8 cellular contexts compared by ENCODE assay signal in the genomic region with DNA sequence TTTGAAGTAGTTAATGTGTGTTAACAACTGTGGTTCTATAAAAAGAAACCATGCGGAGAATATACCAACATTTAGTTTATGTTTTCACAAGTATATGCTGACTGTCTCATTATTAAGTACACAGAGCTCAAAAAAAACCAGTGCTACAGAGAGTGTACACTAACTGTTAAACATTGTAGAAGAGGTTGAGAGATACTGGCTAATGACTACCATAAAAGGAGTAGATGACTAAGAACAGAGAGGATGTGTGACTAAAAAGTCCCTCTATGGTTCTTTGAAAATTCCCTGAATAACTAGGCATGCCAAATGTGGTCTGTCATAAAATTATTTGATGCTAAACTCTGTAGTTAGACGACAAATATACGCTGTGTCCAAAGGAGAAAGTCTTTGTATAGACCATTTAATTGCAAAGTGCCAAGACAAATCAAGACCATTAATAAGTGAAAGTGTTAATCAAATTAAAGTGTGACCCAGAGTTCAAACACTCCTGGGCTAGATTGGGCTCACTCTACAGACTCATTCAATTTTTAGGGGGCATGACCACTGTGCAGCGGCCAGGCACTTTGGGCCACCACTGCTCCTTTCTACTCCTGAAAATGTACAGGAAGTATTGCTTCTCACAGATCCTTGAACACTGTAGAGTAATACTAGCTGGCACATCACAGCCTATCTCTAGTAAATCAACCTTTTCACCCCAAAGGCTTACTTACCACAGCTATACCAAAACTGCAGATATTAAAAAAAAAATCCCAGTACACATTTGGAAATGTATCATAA. TPM values are rescaled to one million over a fixed set of nuclear protein-coding genes. Genes with fewer than 3 reads are reported as not detected.
DNase-seq lines count a peak whose midpoint lies in the region; ATAC-seq and TF ChIP-seq lines count a peak whose summit lies in the region.

No MANE protein-coding gene starts in this region.

- TF ChIP-seq CTCF in MCF 10A (IDR thresholded peaks at IDR 0.05; ENCODE audit: unreplicated experiment): no peak
- no peak for TF ChIP-seq CTCF in breast epithelium (IDR thresholded peaks at IDR 0.05)
- no peak for TF ChIP-seq CTCF in H9 (conservative IDR thresholded peaks at IDR 0.05)
- TF ChIP-seq CTCF in colonic mucosa (IDR thresholded peaks at IDR 0.05): no peak

- H2BK5ac ChIP-seq in H9 (ENCODE audit: insufficient read length, low read length): no peak overlapping the region

- H3K27ac Mint-ChIP-seq in MCF 10A (ENCODE audit: low read depth, unreplicated experiment): no peak overlapping the region
- no peak overlapping the region for H3K27ac Mint-ChIP-seq in H9

- no peak overlapping the region for H3T11ph ChIP-seq in H9 (ENCODE audit: low read length)

- H2BK12ac ChIP-seq in H9 (ENCODE audit: insufficient read length, low read depth, low read length): no peak overlapping the region

- H3K27me3 ChIP-seq in breast epithelium: no peaks in the 10 kb centered on the region
- no peaks in the 10 kb centered on the region; the same call in 1 of the 2 replicates for H3K27me3 ChIP-seq in H9 (ENCODE audit: insufficient read depth, low read length)
- H3K27me3 ChIP-seq in colonic mucosa: no peaks in the 10 kb centered on the region

- no peak overlapping the region for H2AFZ ChIP-seq in H9 (ENCODE audit: low read length)

- no peak overlapping the region for H4K91ac ChIP-seq in H9 (ENCODE audit: insufficient read length, low read depth, low read length)

- H3K9ac ChIP-seq in H9 (ENCODE audit: extremely low read depth, insufficient read length, low read length) (no peak overlapping the region), colonic mucosa (ENCODE audit: low read depth in 2 of 2, low read length in 2 of 2) (no peak overlapping the region)

- H3K36me3 Mint-ChIP-seq in MCF 10A (ENCODE audit: insufficient read depth, unreplicated experiment): no peaks in the 10 kb centered on the region
- no peaks in the 10 kb centered on the region for H3K36me3 Mint-ChIP-seq in H9 (ENCODE audit: insufficient read depth in 1 of 3, low read depth in 3 of 3)

- H3K9me3 Mint-ChIP-seq in MCF 10A (ENCODE audit: unreplicated experiment) (no peaks in the 10 kb centered on the region), H9 (no peaks in the 10 kb centered on the region)

- no peak overlapping the region for H3K23ac ChIP-seq in H9 (ENCODE audit: insufficient read length, low read depth, low read length)

- H3K4me3 ChIP-seq in breast epithelium (no peak overlapping the region), colonic mucosa (no peak overlapping the region)

- H3K4me2 ChIP-seq in H9 (ENCODE audit: insufficient read depth, insufficient read length, low read length): no peak overlapping the region

- H3K79me1 ChIP-seq in H9 (ENCODE audit: insufficient read depth, low read depth, low read length, poor library complexity, severe bottlenecking): no peaks in the 10 kb centered on the region

- no peak overlapping the region for H4K8ac ChIP-seq in H9 (replicated peaks; ENCODE audit: insufficient read length, low read depth, low read length)

- H3K4ac ChIP-seq in H9 (ENCODE audit: low read depth, low read length): no peak overlapping the region

- H3K27ac ChIP-seq in breast epithelium (no peak overlapping the region), H9 (ENCODE audit: insufficient read length, low read depth, low read length) (no peak overlapping the region), colonic mucosa (no peak overlapping the region)

- H3K23me2 ChIP-seq in H9 (ENCODE audit: insufficient read length, low read depth, low read length, poor library complexity, severe bottlenecking): no peaks in the 10 kb centered on the region

- no peak overlapping the region for H2BK20ac ChIP-seq in H9 (ENCODE audit: low read depth, low read length, poor library complexity, severe bottlenecking)

- POLR2A ChIA-PET in MCF 10A (lab: Yijun Ruan, JAX): interaction anchor here (0.5 to 0.7 kb wide), 4 partner anchors 31 to 558 kb away, joined by 3 to 4 read pairs (median 3); no protein-coding TSS in a partner anchor

- intact Hi-C loops in MCF 10A (cut with micrococcal nuclease): no loop called here
- intact Hi-C loops in breast epithelium (cut with DNase I; ENCODE audit: low total_unique reads): no loop called here
- intact Hi-C loops in colonic mucosa (cut with DNase I): no loop called here

- no peaks in the 10 kb centered on the region for H3K79me2 ChIP-seq in H9 (ENCODE audit: insufficient read depth, low read length)

- WGBS in H9 (ENCODE audit: extremely low coverage, insufficient read length, low lambda C conversion rate): no CpG with 5 or more reads among the region's 4 CpGs

- H3K4me3 Mint-ChIP-seq in MCF 10A (ENCODE audit: unreplicated experiment): no peak overlapping the region
- H3K4me3 Mint-ChIP-seq in H9: no peak overlapping the region

- peak; percentile 39 for DNase-seq in MCF 10A (ENCODE audit: unreplicated experiment)
- DNase-seq in breast epithelium (ENCODE audit: low spot score in 2 of 2): no peak
- peak; percentile 43 for DNase-seq in SW480 (ENCODE audit: low spot score)
- DNase-seq in kidney glomerular epithelial cell (lab: John Stamatoyannopoulos, UW): peak; percentile 91
- no peak for DNase-seq in H9
- DNase-seq in colonic mucosa: no peak
- DNase-seq in activated CD4-positive, alpha-beta T cell treated with anti-CD3 and anti-CD28 coated beads for 48 hours: no peak

- CTCF ChIA-PET in MCF 10A (lab: Yijun Ruan, JAX): interaction anchor here (0.6 kb wide), 1 partner anchor 23 kb away, joined by 3 read pairs; no protein-coding TSS in a partner anchor

- no peak overlapping the region for H3K18ac ChIP-seq in H9 (ENCODE audit: insufficient read length, low read depth, low read length)

- H3K9me3 ChIP-seq in breast epithelium (no peaks in the 10 kb centered on the region), H9 (ENCODE audit: control insufficient read depth, low read depth, low read length) (no peaks in the 10 kb centered on the region), colonic mucosa (no peaks in the 10 kb centered on the region)

- H2BK15ac ChIP-seq in H9 (ENCODE audit: low read depth, low read length): no peak overlapping the region

- H3K14ac ChIP-seq in H9 (ENCODE audit: insufficient read depth, low read length): no peak overlapping the region

- H3K4me1 Mint-ChIP-seq in MCF 10A (ENCODE audit: insufficient read depth, unreplicated experiment) (peaks cover 20% of the 10 kb centered on the region), H9 (peaks cover 15 to 19% of the 10 kb centered on the region in 2 experiments)

- TF ChIP-seq POLR2A in breast epithelium (IDR thresholded peaks at IDR 0.05): no peak

- H2BK120ac ChIP-seq in H9 (ENCODE audit: low read depth, low read length, poor library complexity, severe bottlenecking): no peak overlapping the region

- no peak overlapping the region for H3K56ac ChIP-seq in H9 (ENCODE audit: insufficient read length, low read depth, low read length)

- H4K5ac ChIP-seq in H9 (ENCODE audit: insufficient read length, low read depth, low read length): no peak overlapping the region

- no peaks in the 10 kb centered on the region for H3K36me3 ChIP-seq in breast epithelium
- no peaks in the 10 kb centered on the region for H3K36me3 ChIP-seq in colonic mucosa

- peak; percentile 91 for ATAC-seq in HG02884 (IDR thresholded peaks at IDR 0.05; ENCODE audit: unreplicated experiment)

- no peaks in the 10 kb centered on the region for H4K20me1 ChIP-seq in H9 (ENCODE audit: control insufficient read depth, insufficient read depth, insufficient read length)

- no peaks in the 10 kb centered on the region for H3K27me3 Mint-ChIP-seq in MCF 10A (ENCODE audit: insufficient read depth, unreplicated experiment)
- no peaks in the 10 kb centered on the region; the same call in 1 of the 2 replicates for H3K27me3 Mint-ChIP-seq in H9 (ENCODE audit: low read depth)

- BruUV-seq in MCF 10A (replicated peaks; lab: Mats Ljungman, UMichigan): no TSS peak

- H3K4me1 ChIP-seq in breast epithelium: no peaks in the 10 kb centered on the region
- H3K4me1 ChIP-seq in H9 (ENCODE audit: insufficient read depth, low read length): no peaks in the 10 kb centered on the region; the same call in 1 of the 2 replicates
- H3K4me1 ChIP-seq in colonic mucosa: no peaks in the 10 kb centered on the region

- H2AK5ac ChIP-seq in H9 (ENCODE audit: insufficient read length, low read length): no peak overlapping the region

RNA-seq across cellular contexts. Expression of a gene that starts 45.1 kb away (rescaled TPM):
- total RNA-seq in MCF 10A (2022): 15.0 and 21.6 TPM in 2 replicates
- 10 to 100 TPM; 12.8 to 20.0 (median 17.0) TPM for total RNA-seq in breast epithelium
- 3.5 and 3.7 TPM in 2 replicates for total RNA-seq in H9 (2021)
- 10 to 100 TPM; 11.2 to 20.7 TPM for total RNA-seq in colonic mucosa

Comparison
In these comparisons a context has a peak if more than half of its experiments do, and no peak if none do; other contexts are left out.
1. DNase-seq: peak in MCF 10A (single experiment), SW480 (single experiment) and kidney glomerular epithelial cell (single experiment); none in breast epithelium (0 of 2), H9 (single experiment), colonic mucosa (single experiment) and activated CD4-positive, alpha-beta T cell treated with anti-CD3 and anti-CD28 coated beads for 48 hours (single experiment).